ENCODE assay signal across 1 cellular context in genomic region chr9:124262596-124263045, GRCh38.
TF ChIP-seq lines count a peak whose summit lies in the region.

No MANE protein-coding gene starts in this region.

TF ChIP-seq in IMR-90, 13 proteins besides CTCF, POLR2A, EP300 and RAD21:
- TF ChIP-seq CHD1 (IDR thresholded peaks at IDR 0.05; ENCODE audit: low read depth, low read length) (no peak), USF2 (IDR thresholded peaks at IDR 0.05; ENCODE audit: low read depth, low read length) (no peak), ELK1 (IDR thresholded peaks at IDR 0.05; ENCODE audit: borderline replicate concordance, low read depth, low read length) (no peak), BHLHE40 (IDR thresholded peaks at IDR 0.05; ENCODE audit: low read depth, low read length) (no peak), RFX5 (IDR thresholded peaks at IDR 0.05; ENCODE audit: low read depth, low read length) (no peak), FOS (IDR thresholded peaks at IDR 0.05; ENCODE audit: low read depth, low read length) (no peak), NFE2L2 (IDR thresholded peaks at IDR 0.05; ENCODE audit: low read depth, low read length) (no peak), SMC3 (IDR thresholded peaks at IDR 0.05; ENCODE audit: low read depth, low read length) (no peak)
